In the genomic region with DNA sequence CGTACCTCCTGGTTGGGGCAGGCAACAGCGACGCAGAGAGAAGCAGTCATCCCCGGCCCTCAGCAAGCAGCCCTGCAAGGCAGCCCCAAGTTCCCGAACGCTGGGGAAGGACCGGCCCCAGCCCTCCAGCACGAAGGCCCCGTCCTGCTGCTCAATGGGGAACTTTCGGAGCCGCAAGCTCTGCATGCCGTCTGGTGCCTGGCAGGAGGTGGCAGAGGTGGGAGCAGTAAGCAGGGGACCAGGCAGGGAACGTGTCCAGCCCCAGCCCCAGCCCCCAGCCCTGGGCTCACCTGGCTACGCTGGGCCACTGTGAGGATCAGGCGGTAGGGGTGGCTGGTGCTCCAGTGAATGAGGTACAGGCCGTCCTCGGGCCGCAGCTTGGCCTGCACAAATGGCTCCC, we compare ENCODE assay signal across 22 cellular contexts. TPM values are rescaled to one million over a fixed set of nuclear protein-coding genes. Genes with fewer than 3 reads are reported as not detected.
DNase-seq lines count a peak whose midpoint lies in the region; ATAC-seq and TF ChIP-seq lines count a peak whose summit lies in the region.
"Had no signal": no experiment of that assay in that cellular context is flagged by ENCODE, and none has a peak within 500 bp of the region (broad histone marks: within the 10 kb centered on the region; RNA-seq: fewer than 3 reads in every experiment).

No MANE protein-coding gene starts in this region.

- no peak overlapping the region for H3K27ac Mint-ChIP-seq in natural killer cell treated with Interleukin-12 subunit alpha and Interleukin-12 subunit beta and Interleukin-15 and Interleukin-18, amount 100 ng/mL, for 72 hours
- H3K27ac Mint-ChIP-seq in natural killer cell, result no peak overlapping the region
- H3K27ac Mint-ChIP-seq: CD4-positive, CD25-positive, alpha-beta regulatory T cell had no signal

- no peaks in the 10 kb centered on the region for H3K27me3 Mint-ChIP-seq in natural killer cell treated with Interleukin-12 subunit alpha and Interleukin-12 subunit beta and Interleukin-15 and Interleukin-18, amount 100 ng/mL, for 72 hours
- no peaks in the 10 kb centered on the region for H3K27me3 Mint-ChIP-seq in natural killer cell (ENCODE audit: low read depth in 2 of 2)
- H3K27me3 Mint-ChIP-seq: CD4-positive, CD25-positive, alpha-beta regulatory T cell had no signal

- no peak for ATAC-seq in natural killer cell treated with Interleukin-12 subunit alpha and Interleukin-12 subunit beta and Interleukin-15 and Interleukin-18, amount 100 ng/mL, for 72 hours
- ATAC-seq in natural killer cell (no peak), upper lobe of right lung (peak; percentile 4), HG03521 (IDR thresholded peaks at IDR 0.05; ENCODE audit: unreplicated experiment) (no peak)

- H3K4me1 ChIP-seq in upper lobe of right lung, result no peaks in the 10 kb centered on the region
- H3K4me1 ChIP-seq: BLaER1, SJSA1 had no signal

- no peak overlapping the region for H3K4me3 Mint-ChIP-seq in natural killer cell treated with Interleukin-12 subunit alpha and Interleukin-12 subunit beta and Interleukin-15 and Interleukin-18, amount 100 ng/mL, for 72 hours
- H3K4me3 Mint-ChIP-seq in natural killer cell, result no peak overlapping the region
- H3K4me3 Mint-ChIP-seq: CD4-positive, CD25-positive, alpha-beta regulatory T cell had no signal

- no peaks in the 10 kb centered on the region for H3K36me3 Mint-ChIP-seq in natural killer cell treated with Interleukin-12 subunit alpha and Interleukin-12 subunit beta and Interleukin-15 and Interleukin-18, amount 100 ng/mL, for 72 hours
- no peaks in the 10 kb centered on the region for H3K36me3 Mint-ChIP-seq in natural killer cell

- H3K4me1 Mint-ChIP-seq in natural killer cell treated with Interleukin-12 subunit alpha and Interleukin-12 subunit beta and Interleukin-15 and Interleukin-18, amount 100 ng/mL, for 72 hours (ENCODE audit: low read depth in 2 of 2), result peaks cover 0 to 12% of the 10 kb centered on the region in 2 donors
- H3K4me1 Mint-ChIP-seq in natural killer cell, result no peaks in the 10 kb centered on the region
- H3K4me1 Mint-ChIP-seq: CD4-positive, CD25-positive, alpha-beta regulatory T cell had no signal

- no peaks in the 10 kb centered on the region for H3K9me3 ChIP-seq in upper lobe of right lung
- H3K9me3 ChIP-seq: BLaER1, SJSA1 had no signal

- no peak overlapping the region for H3K27ac ChIP-seq in upper lobe of right lung
- H3K27ac ChIP-seq: BLaER1, GM23248, SJSA1 had no signal

- no peaks in the 10 kb centered on the region for H3K9me3 Mint-ChIP-seq in natural killer cell treated with Interleukin-12 subunit alpha and Interleukin-12 subunit beta and Interleukin-15 and Interleukin-18, amount 100 ng/mL, for 72 hours
- no peaks in the 10 kb centered on the region for H3K9me3 Mint-ChIP-seq in natural killer cell
- H3K9me3 Mint-ChIP-seq: CD4-positive, CD25-positive, alpha-beta regulatory T cell had no signal

- H3K36me3 ChIP-seq in upper lobe of right lung, result peaks cover 78% of the 10 kb centered on the region

- H3K4me3 ChIP-seq in upper lobe of right lung, result no peak overlapping the region
- H3K4me3 ChIP-seq: BLaER1, GM23248, SJSA1 had no signal

- intact Hi-C loops in natural killer cell (cut with micrococcal nuclease) (no loop called here), upper lobe of right lung (cut with DNase I) (no loop called here)

- peak; percentile 45 for DNase-seq in natural killer cell treated with Interleukin-12 subunit alpha and Interleukin-12 subunit beta and Interleukin-15 and Interleukin-18, amount 100 ng/mL, for 72 hours (ENCODE audit: low spot score)
- DNase-seq in natural killer cell, result no peak
- DNase-seq in upper lobe of right lung, result no peak
- DNase-seq: 8988T; ACHN; CD4-positive, CD25-positive, alpha-beta regulatory T cell; GM23248; HCEC 1CT; Karpas-422; NCI-H1092 treated with DMSO at 0.1 percent for 48 hours; NCI-H1436; NCI-H187; NCI-H2081 treated with DMSO at 0.1 percent for 48 hours; NCI-H2171; NCI-H226; NCI-H510A; NCI-H69; Right ventricle myocardium superior; RPMI8226 had no signal

- no peaks in the 10 kb centered on the region for H3K27me3 ChIP-seq in upper lobe of right lung
- H3K27me3 ChIP-seq: BLaER1, SJSA1 had no signal

- TF ChIP-seq CTCF in natural killer cell (IDR thresholded peaks at IDR 0.05) (no peak), upper lobe of right lung (IDR thresholded peaks at IDR 0.05) (no peak)

RNA-seq across cellular contexts. Expression of gene TYK2, which starts 18.1 kb away (rescaled TPM):
- 100 to 1,000 TPM; 310 to 453 TPM for total RNA-seq in natural killer cell treated with Interleukin-12 subunit alpha and Interleukin-12 subunit beta and Interleukin-15 and Interleukin-18, amount 100 ng/mL, for 72 hours
- 100 to 1,000 TPM; 401 to 469 (median 454) TPM for total RNA-seq in natural killer cell
- 140 TPM for total RNA-seq in upper lobe of right lung

RNA-seq across cellular contexts. Expression of gene ICAM3, which starts 22.8 kb away (rescaled TPM):
- total RNA-seq in natural killer cell treated with Interleukin-12 subunit alpha and Interleukin-12 subunit beta and Interleukin-15 and Interleukin-18, amount 100 ng/mL, for 72 hours, result 100 to 1,000 TPM in 1 of 2 donors, 10 to 100 TPM in 1; 91.9 to 154 TPM
- total RNA-seq in natural killer cell (100 to 1,000 TPM; 189 to 224 (median 199) TPM), upper lobe of right lung (23.8 TPM)

RNA-seq across cellular contexts. Expression of gene RAVER1, which starts 28.9 kb away (rescaled TPM):
- 100 to 1,000 TPM in 1 of 2 donors, 10 to 100 TPM in 1; 81.1 to 131 TPM for total RNA-seq in natural killer cell treated with Interleukin-12 subunit alpha and Interleukin-12 subunit beta and Interleukin-15 and Interleukin-18, amount 100 ng/mL, for 72 hours
- 10 to 100 TPM; 42.5 to 64.3 (median 55.9) TPM for total RNA-seq in natural killer cell
- 25.4 TPM for total RNA-seq in upper lobe of right lung

RNA-seq across cellular contexts. Expression of gene CDC37, which starts 41.1 kb away (rescaled TPM):
- total RNA-seq in natural killer cell treated with Interleukin-12 subunit alpha and Interleukin-12 subunit beta and Interleukin-15 and Interleukin-18, amount 100 ng/mL, for 72 hours, result 100 to 1,000 TPM; 228 to 368 TPM
- total RNA-seq in natural killer cell (100 to 1,000 TPM; 211 to 242 (median 223) TPM), upper lobe of right lung (154 TPM)

RNA-seq across cellular contexts. Expression of gene FDX2, which starts 46.4 kb away (rescaled TPM):
- 10 to 100 TPM; 11.4 to 26.4 TPM for total RNA-seq in natural killer cell treated with Interleukin-12 subunit alpha and Interleukin-12 subunit beta and Interleukin-15 and Interleukin-18, amount 100 ng/mL, for 72 hours
- total RNA-seq in natural killer cell (1 to 10 TPM; 1.7 to 4.1 (median 4.0) TPM), upper lobe of right lung (19.2 TPM)
